1 cellular context compared by ENCODE assay signal in the genomic region with DNA sequence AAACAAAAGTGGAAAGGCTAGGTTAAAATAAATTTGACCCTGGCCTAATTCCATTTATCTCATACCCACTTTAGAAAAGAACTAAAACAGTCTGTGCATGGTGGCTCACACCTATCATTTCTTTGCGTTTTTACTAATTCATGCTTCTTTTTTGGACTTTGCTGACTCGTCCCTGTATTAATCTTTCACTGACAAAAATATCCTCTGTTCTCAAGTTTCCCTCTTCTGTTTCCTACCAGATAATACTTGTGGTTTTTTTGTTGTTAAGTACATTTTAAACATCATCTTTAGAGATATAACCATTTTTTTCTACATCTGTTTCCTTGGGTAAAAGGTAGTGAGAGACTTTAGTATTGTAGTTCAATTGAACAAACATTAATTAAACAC.
A peak's percentile ranks its signal among the peaks of the same experiment; 100 is the strongest.
TF ChIP-seq lines count a peak whose summit lies in the region.

No MANE protein-coding gene starts in this region.

TF ChIP-seq in K562, 482 proteins besides CTCF, POLR2A, EP300 and RAD21 (continues in another document):
- TF ChIP-seq HDAC3 (IDR thresholded peaks at IDR 0.05; ENCODE audit: borderline replicate concordance, partially characterized antibody) (peak; percentile 68), BACH1 (tag; IDR thresholded peaks at IDR 0.05) (peak; percentile 85), GATA2 (CRISPR knock-in tag; IDR thresholded peaks at IDR 0.05) (peak; percentile 45; the same call in 1 of the 2 replicates), ZNF184 (CRISPR knock-in tag; IDR thresholded peaks at IDR 0.05) (no peak), ZNF253 (CRISPR knock-in tag; conservative IDR thresholded peaks at IDR 0.05) (no peak), ESRRA (IDR thresholded peaks at IDR 0.05; ENCODE audit: borderline replicate concordance, low read depth) (peak; percentile 59; the same call in 1 of the 2 replicates), ZNF354B (CRISPR knock-in tag; IDR thresholded peaks at IDR 0.05) (no peak), ZC3H4 (CRISPR knock-in tag; IDR thresholded peaks at IDR 0.05; ENCODE audit: borderline replicate concordance) (no peak), MAZ (CRISPR knock-in tag; conservative IDR thresholded peaks at IDR 0.05 in 1 of 2, IDR thresholded peaks at IDR 0.05 in 1 of 2) (no peak), ZNF197 (CRISPR knock-in tag; IDR thresholded peaks at IDR 0.05; ENCODE audit: low read depth) (peak; percentile 69; the same call in 1 of the 2 replicates), DMBX1 (CRISPR knock-in tag; IDR thresholded peaks at IDR 0.05; ENCODE audit: borderline replicate concordance) (no peak; the same call in 1 of the 2 replicates), KDM5B (IDR thresholded peaks at IDR 0.05; ENCODE audit: insufficient replicate concordance, low read depth, low read length) (no peak), ZSCAN32 (CRISPR knock-in tag; IDR thresholded peaks at IDR 0.05) (no peak), RNF2 (IDR thresholded peaks at IDR 0.05) (peak; percentile 84), XRCC4 (IDR thresholded peaks at IDR 0.05; ENCODE audit: extremely low read depth, insufficient read depth, insufficient read length) (no peak), KLF10 (CRISPR knock-in tag; IDR thresholded peaks at IDR 0.05) (no peak), FOXA1 (IDR thresholded peaks at IDR 0.05; ENCODE audit: borderline replicate concordance) (no peak), ZNF384 (IDR thresholded peaks at IDR 0.05; ENCODE audit: low read depth, low read length) (peak; percentile 83), TAF1 (IDR thresholded peaks at IDR 0.05; ENCODE audit: control insufficient read depth, extremely low read depth, insufficient read depth, low read length, severe bottlenecking) (no peak), TCFL5 (CRISPR knock-in tag; conservative IDR thresholded peaks at IDR 0.05) (no peak), EZH2 (IDR thresholded peaks at IDR 0.05; ENCODE audit: borderline replicate concordance, low read depth, low read length) (no peak), PML (IDR thresholded peaks at IDR 0.05; ENCODE audit: low read length) (peak; percentile 92), TEAD4 (IDR thresholded peaks at IDR 0.05; ENCODE audit: low read length) (peak; percentile 94), TEAD4 (CRISPR knock-in tag; IDR thresholded peaks at IDR 0.05; ENCODE audit: borderline replicate concordance) (no peak), NFE2 (IDR thresholded peaks at IDR 0.05; ENCODE audit: low read depth) (peak; percentile 89), SNIP1 (IDR thresholded peaks at IDR 0.05; ENCODE audit: low read depth) (no peak), EP400 (IDR thresholded peaks at IDR 0.05) (peak; percentile 57), SUPT5H (IDR thresholded peaks at IDR 0.05) (no peak), ZNF175 (CRISPR knock-in tag; IDR thresholded peaks at IDR 0.05; ENCODE audit: low read depth) (0 out of 2 replicates have a peak, but pooled peaks have one; percentile 67), MEF2D (tag; conservative IDR thresholded peaks at IDR 0.05; ENCODE audit: low read depth) (peak; percentile 96), POLR3A (IDR thresholded peaks at IDR 0.05; ENCODE audit: borderline replicate concordance, extremely low read depth, insufficient read depth, insufficient read length) (no peak), HNRNPK (IDR thresholded peaks at IDR 0.05; ENCODE audit: low read depth, low read length, poor library complexity, severe bottlenecking) (no peak), ZNF316 (IDR thresholded peaks at IDR 0.05) (peak; percentile 92), HMG20B (CRISPR knock-in tag; IDR thresholded peaks at IDR 0.05) (no peak), FOXM1 (IDR thresholded peaks at IDR 0.05; ENCODE audit: low read depth) (peak; percentile 71; the same call in 1 of the 2 replicates), FOXM1 (CRISPR knock-in tag; IDR thresholded peaks at IDR 0.05; ENCODE audit: low read depth) (no peak), MBD2 (IDR thresholded peaks at IDR 0.05; ENCODE audit: borderline replicate concordance, low read depth) (0 out of 2 replicates have a peak, but pooled peaks have one; percentile 42), C11orf30 (IDR thresholded peaks at IDR 0.05; ENCODE audit: low read depth) (peak; percentile 86), HIVEP1 (CRISPR knock-in tag; IDR thresholded peaks at IDR 0.05) (no peak), BRCA1 (IDR thresholded peaks at IDR 0.05) (no peak), BRCA1 (CRISPR knock-in tag; IDR thresholded peaks at IDR 0.05) (no peak)
- TF ChIP-seq, protein P1, sequence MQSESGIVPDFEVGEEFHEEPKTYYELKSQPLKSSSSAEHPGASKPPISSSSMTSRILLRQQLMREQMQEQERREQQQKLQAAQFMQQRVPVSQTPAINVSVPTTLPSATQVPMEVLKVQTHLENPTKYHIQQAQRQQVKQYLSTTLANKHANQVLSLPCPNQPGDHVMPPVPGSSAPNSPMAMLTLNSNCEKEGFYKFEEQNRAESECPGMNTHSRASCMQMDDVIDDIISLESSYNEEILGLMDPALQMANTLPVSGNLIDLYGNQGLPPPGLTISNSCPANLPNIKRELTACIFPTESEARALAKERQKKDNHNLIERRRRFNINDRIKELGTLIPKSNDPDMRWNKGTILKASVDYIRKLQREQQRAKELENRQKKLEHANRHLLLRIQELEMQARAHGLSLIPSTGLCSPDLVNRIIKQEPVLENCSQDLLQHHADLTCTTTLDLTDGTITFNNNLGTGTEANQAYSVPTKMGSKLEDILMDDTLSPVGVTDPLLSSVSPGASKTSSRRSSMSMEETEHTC (IDR thresholded peaks at IDR 0.05): no peak
- TF ChIP-seq, protein P2, sequence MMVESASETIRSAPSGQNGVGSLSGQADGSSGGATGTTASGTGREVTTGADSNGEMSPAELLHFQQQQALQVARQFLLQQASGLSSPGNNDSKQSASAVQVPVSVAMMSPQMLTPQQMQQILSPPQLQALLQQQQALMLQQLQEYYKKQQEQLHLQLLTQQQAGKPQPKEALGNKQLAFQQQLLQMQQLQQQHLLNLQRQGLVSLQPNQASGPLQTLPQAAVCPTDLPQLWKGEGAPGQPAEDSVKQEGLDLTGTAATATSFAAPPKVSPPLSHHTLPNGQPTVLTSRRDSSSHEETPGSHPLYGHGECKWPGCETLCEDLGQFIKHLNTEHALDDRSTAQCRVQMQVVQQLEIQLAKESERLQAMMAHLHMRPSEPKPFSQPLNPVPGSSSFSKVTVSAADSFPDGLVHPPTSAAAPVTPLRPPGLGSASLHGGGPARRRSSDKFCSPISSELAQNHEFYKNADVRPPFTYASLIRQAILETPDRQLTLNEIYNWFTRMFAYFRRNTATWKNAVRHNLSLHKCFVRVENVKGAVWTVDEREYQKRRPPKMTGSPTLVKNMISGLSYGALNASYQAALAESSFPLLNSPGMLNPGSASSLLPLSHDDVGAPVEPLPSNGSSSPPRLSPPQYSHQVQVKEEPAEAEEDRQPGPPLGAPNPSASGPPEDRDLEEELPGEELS (CRISPR knock-in tag; IDR thresholded peaks at IDR 0.05; ENCODE audit: borderline replicate concordance): no peak
- TF ChIP-seq, protein P3, sequence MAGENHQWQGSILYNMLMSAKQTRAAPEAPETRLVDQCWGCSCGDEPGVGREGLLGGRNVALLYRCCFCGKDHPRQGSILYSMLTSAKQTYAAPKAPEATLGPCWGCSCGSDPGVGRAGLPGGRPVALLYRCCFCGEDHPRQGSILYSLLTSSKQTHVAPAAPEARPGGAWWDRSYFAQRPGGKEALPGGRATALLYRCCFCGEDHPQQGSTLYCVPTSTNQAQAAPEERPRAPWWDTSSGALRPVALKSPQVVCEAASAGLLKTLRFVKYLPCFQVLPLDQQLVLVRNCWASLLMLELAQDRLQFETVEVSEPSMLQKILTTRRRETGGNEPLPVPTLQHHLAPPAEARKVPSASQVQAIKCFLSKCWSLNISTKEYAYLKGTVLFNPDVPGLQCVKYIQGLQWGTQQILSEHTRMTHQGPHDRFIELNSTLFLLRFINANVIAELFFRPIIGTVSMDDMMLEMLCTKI (IDR thresholded peaks at IDR 0.05; ENCODE audit: partially characterized antibody): no peak
- TF ChIP-seq, protein P4, sequence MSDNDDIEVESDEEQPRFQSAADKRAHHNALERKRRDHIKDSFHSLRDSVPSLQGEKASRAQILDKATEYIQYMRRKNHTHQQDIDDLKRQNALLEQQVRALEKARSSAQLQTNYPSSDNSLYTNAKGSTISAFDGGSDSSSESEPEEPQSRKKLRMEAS (CRISPR knock-in tag; IDR thresholded peaks at IDR 0.05): no peak
- TF ChIP-seq, protein P5, sequence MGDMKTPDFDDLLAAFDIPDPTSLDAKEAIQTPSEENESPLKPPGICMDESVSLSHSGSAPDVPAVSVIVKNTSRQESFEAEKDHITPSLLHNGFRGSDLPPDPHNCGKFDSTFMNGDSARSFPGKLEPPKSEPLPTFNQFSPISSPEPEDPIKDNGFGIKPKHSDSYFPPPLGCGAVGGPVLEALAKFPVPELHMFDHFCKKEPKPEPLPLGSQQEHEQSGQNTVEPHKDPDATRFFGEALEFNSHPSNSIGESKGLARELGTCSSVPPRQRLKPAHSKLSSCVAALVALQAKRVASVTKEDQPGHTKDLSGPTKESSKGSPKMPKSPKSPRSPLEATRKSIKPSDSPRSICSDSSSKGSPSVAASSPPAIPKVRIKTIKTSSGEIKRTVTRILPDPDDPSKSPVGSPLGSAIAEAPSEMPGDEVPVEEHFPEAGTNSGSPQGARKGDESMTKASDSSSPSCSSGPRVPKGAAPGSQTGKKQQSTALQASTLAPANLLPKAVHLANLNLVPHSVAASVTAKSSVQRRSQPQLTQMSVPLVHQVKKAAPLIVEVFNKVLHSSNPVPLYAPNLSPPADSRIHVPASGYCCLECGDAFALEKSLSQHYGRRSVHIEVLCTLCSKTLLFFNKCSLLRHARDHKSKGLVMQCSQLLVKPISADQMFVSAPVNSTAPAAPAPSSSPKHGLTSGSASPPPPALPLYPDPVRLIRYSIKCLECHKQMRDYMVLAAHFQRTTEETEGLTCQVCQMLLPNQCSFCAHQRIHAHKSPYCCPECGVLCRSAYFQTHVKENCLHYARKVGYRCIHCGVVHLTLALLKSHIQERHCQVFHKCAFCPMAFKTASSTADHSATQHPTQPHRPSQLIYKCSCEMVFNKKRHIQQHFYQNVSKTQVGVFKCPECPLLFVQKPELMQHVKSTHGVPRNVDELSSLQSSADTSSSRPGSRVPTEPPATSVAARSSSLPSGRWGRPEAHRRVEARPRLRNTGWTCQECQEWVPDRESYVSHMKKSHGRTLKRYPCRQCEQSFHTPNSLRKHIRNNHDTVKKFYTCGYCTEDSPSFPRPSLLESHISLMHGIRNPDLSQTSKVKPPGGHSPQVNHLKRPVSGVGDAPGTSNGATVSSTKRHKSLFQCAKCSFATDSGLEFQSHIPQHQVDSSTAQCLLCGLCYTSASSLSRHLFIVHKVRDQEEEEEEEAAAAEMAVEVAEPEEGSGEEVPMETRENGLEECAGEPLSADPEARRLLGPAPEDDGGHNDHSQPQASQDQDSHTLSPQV (IDR thresholded peaks at IDR 0.05): 0 out of 2 replicates have a peak, but pooled peaks have one; percentile 12
- TF ChIP-seq, protein P6, sequence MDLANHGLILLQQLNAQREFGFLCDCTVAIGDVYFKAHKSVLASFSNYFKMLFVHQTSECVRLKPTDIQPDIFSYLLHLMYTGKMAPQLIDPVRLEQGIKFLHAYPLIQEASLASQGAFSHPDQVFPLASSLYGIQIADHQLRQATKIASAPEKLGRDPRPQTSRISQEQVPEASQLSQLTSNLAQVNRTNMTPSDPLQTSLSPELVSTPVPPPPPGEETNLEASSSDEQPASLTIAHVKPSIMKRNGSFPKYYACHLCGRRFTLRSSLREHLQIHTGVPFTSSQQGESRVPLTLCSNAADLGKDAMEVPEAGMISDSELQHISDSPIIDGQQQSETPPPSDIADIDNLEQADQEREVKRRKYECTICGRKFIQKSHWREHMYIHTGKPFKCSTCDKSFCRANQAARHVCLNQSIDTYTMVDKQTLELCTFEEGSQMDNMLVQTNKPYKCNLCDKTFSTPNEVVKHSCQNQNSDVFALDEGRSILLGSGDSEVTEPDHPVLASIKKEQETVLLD (IDR thresholded peaks at IDR 0.05): no peak
- TF ChIP-seq, protein P7, sequence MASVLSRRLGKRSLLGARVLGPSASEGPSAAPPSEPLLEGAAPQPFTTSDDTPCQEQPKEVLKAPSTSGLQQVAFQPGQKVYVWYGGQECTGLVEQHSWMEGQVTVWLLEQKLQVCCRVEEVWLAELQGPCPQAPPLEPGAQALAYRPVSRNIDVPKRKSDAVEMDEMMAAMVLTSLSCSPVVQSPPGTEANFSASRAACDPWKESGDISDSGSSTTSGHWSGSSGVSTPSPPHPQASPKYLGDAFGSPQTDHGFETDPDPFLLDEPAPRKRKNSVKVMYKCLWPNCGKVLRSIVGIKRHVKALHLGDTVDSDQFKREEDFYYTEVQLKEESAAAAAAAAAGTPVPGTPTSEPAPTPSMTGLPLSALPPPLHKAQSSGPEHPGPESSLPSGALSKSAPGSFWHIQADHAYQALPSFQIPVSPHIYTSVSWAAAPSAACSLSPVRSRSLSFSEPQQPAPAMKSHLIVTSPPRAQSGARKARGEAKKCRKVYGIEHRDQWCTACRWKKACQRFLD (CRISPR knock-in tag; IDR thresholded peaks at IDR 0.05): peak; percentile 61; the same call in 1 of the 2 replicates
- TF ChIP-seq, protein P8, sequence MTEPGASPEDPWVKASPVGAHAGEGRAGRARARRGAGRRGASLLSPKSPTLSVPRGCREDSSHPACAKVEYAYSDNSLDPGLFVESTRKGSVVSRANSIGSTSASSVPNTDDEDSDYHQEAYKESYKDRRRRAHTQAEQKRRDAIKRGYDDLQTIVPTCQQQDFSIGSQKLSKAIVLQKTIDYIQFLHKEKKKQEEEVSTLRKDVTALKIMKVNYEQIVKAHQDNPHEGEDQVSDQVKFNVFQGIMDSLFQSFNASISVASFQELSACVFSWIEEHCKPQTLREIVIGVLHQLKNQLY (CRISPR knock-in tag; conservative IDR thresholded peaks at IDR 0.05): no peak
- TF ChIP-seq, protein P9, sequence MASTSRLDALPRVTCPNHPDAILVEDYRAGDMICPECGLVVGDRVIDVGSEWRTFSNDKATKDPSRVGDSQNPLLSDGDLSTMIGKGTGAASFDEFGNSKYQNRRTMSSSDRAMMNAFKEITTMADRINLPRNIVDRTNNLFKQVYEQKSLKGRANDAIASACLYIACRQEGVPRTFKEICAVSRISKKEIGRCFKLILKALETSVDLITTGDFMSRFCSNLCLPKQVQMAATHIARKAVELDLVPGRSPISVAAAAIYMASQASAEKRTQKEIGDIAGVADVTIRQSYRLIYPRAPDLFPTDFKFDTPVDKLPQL (IDR thresholded peaks at IDR 0.05; ENCODE audit: extremely low read depth, insufficient read length): no peak
